11 cellular contexts compared by ENCODE assay signal in genomic region chr15:63560741-63561448, GRCh38.
DNase-seq lines count a peak whose midpoint lies in the region; ATAC-seq and TF ChIP-seq lines count a peak whose summit lies in the region.
"Had no signal": no experiment of that assay in that cellular context is flagged by ENCODE, and none has a peak within 500 bp of the region (broad histone marks: within the 10 kb centered on the region; RNA-seq: fewer than 3 reads in every experiment).

No MANE protein-coding gene starts in this region.

- H3K27ac ChIP-seq in OCI-LY3 (ENCODE audit: low read length), result no peak overlapping the region

- no peaks in the 10 kb centered on the region for H3K9me3 ChIP-seq in OCI-LY3 (ENCODE audit: insufficient read depth, low read length)

- H2AFZ ChIP-seq in OCI-LY3 (ENCODE audit: low read depth, low read length), result no peak overlapping the region

- TF ChIP-seq CTCF in GM10266 (IDR thresholded peaks at IDR 0.05; ENCODE audit: control insufficient read depth, insufficient read depth, low read depth, missing control alignments) (no peak), OCI-LY3 (IDR thresholded peaks at IDR 0.05; ENCODE audit: low read depth, low read length) (no peak), choroid plexus epithelial cell (conservative IDR thresholded peaks at IDR 0.05; ENCODE audit: low read depth, low read length) (no peak)

- in situ Hi-C loops in ACHN (cut with HindIII; ENCODE audit: low pct_ligation_motif_present, low pct_unique_long_range_greater_than_20kb, low sequenced_read_pairs), result no loop called here

- peaks cover 20% of the 10 kb centered on the region; the same call in 1 of the 2 replicates for H4K20me1 ChIP-seq in OCI-LY3 (ENCODE audit: insufficient read depth, low read length)

- no peak for ATAC-seq in HG03039 (IDR thresholded peaks at IDR 0.05; ENCODE audit: unreplicated experiment)
- no peak for ATAC-seq in GM21825 (IDR thresholded peaks at IDR 0.05; ENCODE audit: unreplicated experiment)

- peaks cover 60% of the 10 kb centered on the region for H3K36me3 ChIP-seq in OCI-LY3 (replicated peaks; ENCODE audit: low read depth, low read length)

- peak overlapping the region; percentile 33 for H3K4me2 ChIP-seq in OCI-LY3 (ENCODE audit: low read length)

- H3K79me2 ChIP-seq in OCI-LY3 (ENCODE audit: low read length), result no peaks in the 10 kb centered on the region; the same call in 1 of the 2 replicates

- no peak overlapping the region for H3K9ac ChIP-seq in OCI-LY3 (ENCODE audit: low read length)

- H3K27me3 ChIP-seq in OCI-LY3 (ENCODE audit: low read depth, low read length), result no peaks in the 10 kb centered on the region

- DNase-seq in GM10266 (ENCODE audit: extremely low spot score), result peak; percentile 19
- peak; percentile 31 for DNase-seq in choroid plexus epithelial cell (ENCODE audit: low read depth)
- peak; percentile 84 for DNase-seq in stimulated activated CD4-positive, alpha-beta T cell treated with anti-CD3 and anti-CD28 coated beads, Interleukin-1b, Interleukin-23, amount 100 ng/mL, for 48 hours
- DNase-seq in ACHN, result no peak
- DNase-seq in anterior cingulate cortex (lab: John Stamatoyannopoulos, UW), result no peak
- DNase-seq: caudate nucleus, NCI-H1417 treated with DMSO at 0.1 percent for 48 hours, NCI-H82 had no signal

- peaks cover 20% of the 10 kb centered on the region for H3K4me1 ChIP-seq in OCI-LY3 (ENCODE audit: low read length)

- H3K4me3 ChIP-seq in OCI-LY3 (ENCODE audit: low read length) (no peak overlapping the region), choroid plexus epithelial cell (ENCODE audit: low read depth, low read length) (no peak overlapping the region)

Comparison
In these comparisons a context has a peak if more than half of its experiments do, and no peak if none do; other contexts are left out.
1. DNase-seq: peak in GM10266 (single experiment), choroid plexus epithelial cell (single experiment) and stimulated activated CD4-positive, alpha-beta T cell treated with anti-CD3 and anti-CD28 coated beads, Interleukin-1b, Interleukin-23, amount 100 ng/mL, for 48 hours (single experiment); none in ACHN (single experiment) and anterior cingulate cortex (0 of 58).